ENCODE assay signal across 1 cellular context in the genomic region with DNA sequence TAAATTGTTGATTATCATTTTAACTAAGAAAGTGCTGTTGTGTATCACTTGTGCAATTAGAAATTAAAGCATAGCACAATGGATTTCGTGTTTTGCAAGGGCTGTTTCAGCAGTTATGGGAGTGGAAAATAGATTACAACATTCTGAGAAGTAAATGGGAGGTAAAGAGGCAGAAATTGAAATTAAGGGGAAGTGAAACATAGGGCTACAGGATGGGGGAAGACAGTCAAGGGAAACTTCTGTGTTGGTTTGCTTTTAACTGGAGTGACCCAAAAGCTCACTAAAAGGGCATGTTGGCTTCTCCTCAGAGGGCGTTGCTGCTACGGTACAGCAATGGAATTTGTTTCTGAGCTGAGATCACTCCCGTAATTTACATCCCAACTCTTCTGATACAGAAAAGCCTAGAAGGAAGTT.
TF ChIP-seq lines count a peak whose summit lies in the region.

No MANE protein-coding gene starts in this region.

TF ChIP-seq in WTC11, 78 proteins besides CTCF, POLR2A, EP300 and RAD21 (continued from another document):
- TF ChIP-seq, protein P1, sequence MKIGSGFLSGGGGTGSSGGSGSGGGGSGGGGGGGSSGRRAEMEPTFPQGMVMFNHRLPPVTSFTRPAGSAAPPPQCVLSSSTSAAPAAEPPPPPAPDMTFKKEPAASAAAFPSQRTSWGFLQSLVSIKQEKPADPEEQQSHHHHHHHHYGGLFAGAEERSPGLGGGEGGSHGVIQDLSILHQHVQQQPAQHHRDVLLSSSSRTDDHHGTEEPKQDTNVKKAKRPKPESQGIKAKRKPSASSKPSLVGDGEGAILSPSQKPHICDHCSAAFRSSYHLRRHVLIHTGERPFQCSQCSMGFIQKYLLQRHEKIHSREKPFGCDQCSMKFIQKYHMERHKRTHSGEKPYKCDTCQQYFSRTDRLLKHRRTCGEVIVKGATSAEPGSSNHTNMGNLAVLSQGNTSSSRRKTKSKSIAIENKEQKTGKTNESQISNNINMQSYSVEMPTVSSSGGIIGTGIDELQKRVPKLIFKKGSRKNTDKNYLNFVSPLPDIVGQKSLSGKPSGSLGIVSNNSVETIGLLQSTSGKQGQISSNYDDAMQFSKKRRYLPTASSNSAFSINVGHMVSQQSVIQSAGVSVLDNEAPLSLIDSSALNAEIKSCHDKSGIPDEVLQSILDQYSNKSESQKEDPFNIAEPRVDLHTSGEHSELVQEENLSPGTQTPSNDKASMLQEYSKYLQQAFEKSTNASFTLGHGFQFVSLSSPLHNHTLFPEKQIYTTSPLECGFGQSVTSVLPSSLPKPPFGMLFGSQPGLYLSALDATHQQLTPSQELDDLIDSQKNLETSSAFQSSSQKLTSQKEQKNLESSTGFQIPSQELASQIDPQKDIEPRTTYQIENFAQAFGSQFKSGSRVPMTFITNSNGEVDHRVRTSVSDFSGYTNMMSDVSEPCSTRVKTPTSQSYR (CRISPR knock-in tag; IDR thresholded peaks at IDR 0.05) = no peak
- TF ChIP-seq IRF2 (CRISPR knock-in tag; IDR thresholded peaks at IDR 0.05; ENCODE audit: borderline replicate concordance, low read depth) (no peak), USF1 (CRISPR knock-in tag; IDR thresholded peaks at IDR 0.05) (no peak), ZNF232 (CRISPR knock-in tag; IDR thresholded peaks at IDR 0.05) (no peak), ELF4 (CRISPR knock-in tag; IDR thresholded peaks at IDR 0.05; ENCODE audit: low read depth) (no peak), FOXP4 (CRISPR knock-in tag; IDR thresholded peaks at IDR 0.05) (no peak), ETV6 (CRISPR knock-in tag; IDR thresholded peaks at IDR 0.05) (no peak)
- TF ChIP-seq, protein P2, sequence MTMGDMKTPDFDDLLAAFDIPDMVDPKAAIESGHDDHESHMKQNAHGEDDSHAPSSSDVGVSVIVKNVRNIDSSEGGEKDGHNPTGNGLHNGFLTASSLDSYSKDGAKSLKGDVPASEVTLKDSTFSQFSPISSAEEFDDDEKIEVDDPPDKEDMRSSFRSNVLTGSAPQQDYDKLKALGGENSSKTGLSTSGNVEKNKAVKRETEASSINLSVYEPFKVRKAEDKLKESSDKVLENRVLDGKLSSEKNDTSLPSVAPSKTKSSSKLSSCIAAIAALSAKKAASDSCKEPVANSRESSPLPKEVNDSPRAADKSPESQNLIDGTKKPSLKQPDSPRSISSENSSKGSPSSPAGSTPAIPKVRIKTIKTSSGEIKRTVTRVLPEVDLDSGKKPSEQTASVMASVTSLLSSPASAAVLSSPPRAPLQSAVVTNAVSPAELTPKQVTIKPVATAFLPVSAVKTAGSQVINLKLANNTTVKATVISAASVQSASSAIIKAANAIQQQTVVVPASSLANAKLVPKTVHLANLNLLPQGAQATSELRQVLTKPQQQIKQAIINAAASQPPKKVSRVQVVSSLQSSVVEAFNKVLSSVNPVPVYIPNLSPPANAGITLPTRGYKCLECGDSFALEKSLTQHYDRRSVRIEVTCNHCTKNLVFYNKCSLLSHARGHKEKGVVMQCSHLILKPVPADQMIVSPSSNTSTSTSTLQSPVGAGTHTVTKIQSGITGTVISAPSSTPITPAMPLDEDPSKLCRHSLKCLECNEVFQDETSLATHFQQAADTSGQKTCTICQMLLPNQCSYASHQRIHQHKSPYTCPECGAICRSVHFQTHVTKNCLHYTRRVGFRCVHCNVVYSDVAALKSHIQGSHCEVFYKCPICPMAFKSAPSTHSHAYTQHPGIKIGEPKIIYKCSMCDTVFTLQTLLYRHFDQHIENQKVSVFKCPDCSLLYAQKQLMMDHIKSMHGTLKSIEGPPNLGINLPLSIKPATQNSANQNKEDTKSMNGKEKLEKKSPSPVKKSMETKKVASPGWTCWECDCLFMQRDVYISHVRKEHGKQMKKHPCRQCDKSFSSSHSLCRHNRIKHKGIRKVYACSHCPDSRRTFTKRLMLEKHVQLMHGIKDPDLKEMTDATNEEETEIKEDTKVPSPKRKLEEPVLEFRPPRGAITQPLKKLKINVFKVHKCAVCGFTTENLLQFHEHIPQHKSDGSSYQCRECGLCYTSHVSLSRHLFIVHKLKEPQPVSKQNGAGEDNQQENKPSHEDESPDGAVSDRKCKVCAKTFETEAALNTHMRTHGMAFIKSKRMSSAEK (CRISPR knock-in tag; IDR thresholded peaks at IDR 0.05; ENCODE audit: borderline replicate concordance) = no peak
- TF ChIP-seq, protein P3, sequence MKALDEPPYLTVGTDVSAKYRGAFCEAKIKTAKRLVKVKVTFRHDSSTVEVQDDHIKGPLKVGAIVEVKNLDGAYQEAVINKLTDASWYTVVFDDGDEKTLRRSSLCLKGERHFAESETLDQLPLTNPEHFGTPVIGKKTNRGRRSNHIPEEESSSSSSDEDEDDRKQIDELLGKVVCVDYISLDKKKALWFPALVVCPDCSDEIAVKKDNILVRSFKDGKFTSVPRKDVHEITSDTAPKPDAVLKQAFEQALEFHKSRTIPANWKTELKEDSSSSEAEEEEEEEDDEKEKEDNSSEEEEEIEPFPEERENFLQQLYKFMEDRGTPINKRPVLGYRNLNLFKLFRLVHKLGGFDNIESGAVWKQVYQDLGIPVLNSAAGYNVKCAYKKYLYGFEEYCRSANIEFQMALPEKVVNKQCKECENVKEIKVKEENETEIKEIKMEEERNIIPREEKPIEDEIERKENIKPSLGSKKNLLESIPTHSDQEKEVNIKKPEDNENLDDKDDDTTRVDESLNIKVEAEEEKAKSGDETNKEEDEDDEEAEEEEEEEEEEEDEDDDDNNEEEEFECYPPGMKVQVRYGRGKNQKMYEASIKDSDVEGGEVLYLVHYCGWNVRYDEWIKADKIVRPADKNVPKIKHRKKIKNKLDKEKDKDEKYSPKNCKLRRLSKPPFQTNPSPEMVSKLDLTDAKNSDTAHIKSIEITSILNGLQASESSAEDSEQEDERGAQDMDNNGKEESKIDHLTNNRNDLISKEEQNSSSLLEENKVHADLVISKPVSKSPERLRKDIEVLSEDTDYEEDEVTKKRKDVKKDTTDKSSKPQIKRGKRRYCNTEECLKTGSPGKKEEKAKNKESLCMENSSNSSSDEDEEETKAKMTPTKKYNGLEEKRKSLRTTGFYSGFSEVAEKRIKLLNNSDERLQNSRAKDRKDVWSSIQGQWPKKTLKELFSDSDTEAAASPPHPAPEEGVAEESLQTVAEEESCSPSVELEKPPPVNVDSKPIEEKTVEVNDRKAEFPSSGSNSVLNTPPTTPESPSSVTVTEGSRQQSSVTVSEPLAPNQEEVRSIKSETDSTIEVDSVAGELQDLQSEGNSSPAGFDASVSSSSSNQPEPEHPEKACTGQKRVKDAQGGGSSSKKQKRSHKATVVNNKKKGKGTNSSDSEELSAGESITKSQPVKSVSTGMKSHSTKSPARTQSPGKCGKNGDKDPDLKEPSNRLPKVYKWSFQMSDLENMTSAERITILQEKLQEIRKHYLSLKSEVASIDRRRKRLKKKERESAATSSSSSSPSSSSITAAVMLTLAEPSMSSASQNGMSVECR (CRISPR knock-in tag; IDR thresholded peaks at IDR 0.05; ENCODE audit: borderline replicate concordance) = no peak
